Comparison of ENCODE assay signal across 1 cellular context in the genomic region with DNA sequence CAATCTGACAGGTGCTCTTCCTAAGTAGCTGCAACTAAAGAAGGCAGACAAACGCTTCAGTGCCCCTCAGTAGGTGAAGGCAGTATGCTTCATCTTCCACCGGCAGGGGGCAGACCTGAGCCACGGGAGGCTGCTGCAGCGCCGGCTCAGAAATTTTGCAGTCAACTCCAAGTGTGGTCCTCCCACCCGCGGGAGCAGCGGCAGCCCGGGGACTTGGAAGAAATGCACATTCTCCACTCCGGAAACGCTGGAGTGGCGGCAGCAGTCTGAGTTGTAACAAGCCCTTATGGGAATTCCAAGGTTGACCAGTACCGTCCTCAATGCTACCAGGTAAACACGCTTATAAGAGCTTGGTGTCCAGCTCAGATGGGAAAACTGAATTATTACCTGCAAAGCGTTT.
TF ChIP-seq lines count a peak whose summit lies in the region.

No MANE protein-coding gene starts in this region.

TF ChIP-seq in K562, 482 proteins besides CTCF, POLR2A, EP300 and RAD21 (continues in another document):
- peak; percentile 91 for TF ChIP-seq ZNF134 (CRISPR knock-in tag; conservative IDR thresholded peaks at IDR 0.05)
- no peak for TF ChIP-seq RFX5 (IDR thresholded peaks at IDR 0.05; ENCODE audit: low read depth, low read length)
- TF ChIP-seq, protein P1, sequence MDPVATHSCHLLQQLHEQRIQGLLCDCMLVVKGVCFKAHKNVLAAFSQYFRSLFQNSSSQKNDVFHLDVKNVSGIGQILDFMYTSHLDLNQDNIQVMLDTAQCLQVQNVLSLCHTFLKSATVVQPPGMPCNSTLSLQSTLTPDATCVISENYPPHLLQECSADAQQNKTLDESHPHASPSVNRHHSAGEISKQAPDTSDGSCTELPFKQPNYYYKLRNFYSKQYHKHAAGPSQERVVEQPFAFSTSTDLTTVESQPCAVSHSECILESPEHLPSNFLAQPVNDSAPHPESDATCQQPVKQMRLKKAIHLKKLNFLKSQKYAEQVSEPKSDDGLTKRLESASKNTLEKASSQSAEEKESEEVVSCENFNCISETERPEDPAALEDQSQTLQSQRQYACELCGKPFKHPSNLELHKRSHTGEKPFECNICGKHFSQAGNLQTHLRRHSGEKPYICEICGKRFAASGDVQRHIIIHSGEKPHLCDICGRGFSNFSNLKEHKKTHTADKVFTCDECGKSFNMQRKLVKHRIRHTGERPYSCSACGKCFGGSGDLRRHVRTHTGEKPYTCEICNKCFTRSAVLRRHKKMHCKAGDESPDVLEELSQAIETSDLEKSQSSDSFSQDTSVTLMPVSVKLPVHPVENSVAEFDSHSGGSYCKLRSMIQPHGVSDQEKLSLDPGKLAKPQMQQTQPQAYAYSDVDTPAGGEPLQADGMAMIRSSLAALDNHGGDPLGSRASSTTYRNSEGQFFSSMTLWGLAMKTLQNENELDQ (CRISPR knock-in tag; IDR thresholded peaks at IDR 0.05; ENCODE audit: borderline replicate concordance): no peak
- TF ChIP-seq, protein P2, sequence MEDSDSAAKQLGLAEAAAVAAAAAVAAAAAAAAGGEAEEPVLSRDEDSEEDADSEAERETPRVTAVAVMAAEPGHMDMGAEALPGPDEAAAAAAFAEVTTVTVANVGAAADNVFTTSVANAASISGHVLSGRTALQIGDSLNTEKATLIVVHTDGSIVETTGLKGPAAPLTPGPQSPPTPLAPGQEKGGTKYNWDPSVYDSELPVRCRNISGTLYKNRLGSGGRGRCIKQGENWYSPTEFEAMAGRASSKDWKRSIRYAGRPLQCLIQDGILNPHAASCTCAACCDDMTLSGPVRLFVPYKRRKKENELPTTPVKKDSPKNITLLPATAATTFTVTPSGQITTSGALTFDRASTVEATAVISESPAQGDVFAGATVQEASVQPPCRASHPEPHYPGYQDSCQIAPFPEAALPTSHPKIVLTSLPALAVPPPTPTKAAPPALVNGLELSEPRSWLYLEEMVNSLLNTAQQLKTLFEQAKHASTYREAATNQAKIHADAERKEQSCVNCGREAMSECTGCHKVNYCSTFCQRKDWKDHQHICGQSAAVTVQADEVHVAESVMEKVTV (CRISPR knock-in tag; IDR thresholded peaks at IDR 0.05): 0 out of 2 replicates have a peak, but pooled peaks have one; percentile 32
- peak; percentile 81 for TF ChIP-seq SMC3 (conservative IDR thresholded peaks at IDR 0.05; ENCODE audit: insufficient read depth, low read depth, low read length)
- TF ChIP-seq, protein P3, sequence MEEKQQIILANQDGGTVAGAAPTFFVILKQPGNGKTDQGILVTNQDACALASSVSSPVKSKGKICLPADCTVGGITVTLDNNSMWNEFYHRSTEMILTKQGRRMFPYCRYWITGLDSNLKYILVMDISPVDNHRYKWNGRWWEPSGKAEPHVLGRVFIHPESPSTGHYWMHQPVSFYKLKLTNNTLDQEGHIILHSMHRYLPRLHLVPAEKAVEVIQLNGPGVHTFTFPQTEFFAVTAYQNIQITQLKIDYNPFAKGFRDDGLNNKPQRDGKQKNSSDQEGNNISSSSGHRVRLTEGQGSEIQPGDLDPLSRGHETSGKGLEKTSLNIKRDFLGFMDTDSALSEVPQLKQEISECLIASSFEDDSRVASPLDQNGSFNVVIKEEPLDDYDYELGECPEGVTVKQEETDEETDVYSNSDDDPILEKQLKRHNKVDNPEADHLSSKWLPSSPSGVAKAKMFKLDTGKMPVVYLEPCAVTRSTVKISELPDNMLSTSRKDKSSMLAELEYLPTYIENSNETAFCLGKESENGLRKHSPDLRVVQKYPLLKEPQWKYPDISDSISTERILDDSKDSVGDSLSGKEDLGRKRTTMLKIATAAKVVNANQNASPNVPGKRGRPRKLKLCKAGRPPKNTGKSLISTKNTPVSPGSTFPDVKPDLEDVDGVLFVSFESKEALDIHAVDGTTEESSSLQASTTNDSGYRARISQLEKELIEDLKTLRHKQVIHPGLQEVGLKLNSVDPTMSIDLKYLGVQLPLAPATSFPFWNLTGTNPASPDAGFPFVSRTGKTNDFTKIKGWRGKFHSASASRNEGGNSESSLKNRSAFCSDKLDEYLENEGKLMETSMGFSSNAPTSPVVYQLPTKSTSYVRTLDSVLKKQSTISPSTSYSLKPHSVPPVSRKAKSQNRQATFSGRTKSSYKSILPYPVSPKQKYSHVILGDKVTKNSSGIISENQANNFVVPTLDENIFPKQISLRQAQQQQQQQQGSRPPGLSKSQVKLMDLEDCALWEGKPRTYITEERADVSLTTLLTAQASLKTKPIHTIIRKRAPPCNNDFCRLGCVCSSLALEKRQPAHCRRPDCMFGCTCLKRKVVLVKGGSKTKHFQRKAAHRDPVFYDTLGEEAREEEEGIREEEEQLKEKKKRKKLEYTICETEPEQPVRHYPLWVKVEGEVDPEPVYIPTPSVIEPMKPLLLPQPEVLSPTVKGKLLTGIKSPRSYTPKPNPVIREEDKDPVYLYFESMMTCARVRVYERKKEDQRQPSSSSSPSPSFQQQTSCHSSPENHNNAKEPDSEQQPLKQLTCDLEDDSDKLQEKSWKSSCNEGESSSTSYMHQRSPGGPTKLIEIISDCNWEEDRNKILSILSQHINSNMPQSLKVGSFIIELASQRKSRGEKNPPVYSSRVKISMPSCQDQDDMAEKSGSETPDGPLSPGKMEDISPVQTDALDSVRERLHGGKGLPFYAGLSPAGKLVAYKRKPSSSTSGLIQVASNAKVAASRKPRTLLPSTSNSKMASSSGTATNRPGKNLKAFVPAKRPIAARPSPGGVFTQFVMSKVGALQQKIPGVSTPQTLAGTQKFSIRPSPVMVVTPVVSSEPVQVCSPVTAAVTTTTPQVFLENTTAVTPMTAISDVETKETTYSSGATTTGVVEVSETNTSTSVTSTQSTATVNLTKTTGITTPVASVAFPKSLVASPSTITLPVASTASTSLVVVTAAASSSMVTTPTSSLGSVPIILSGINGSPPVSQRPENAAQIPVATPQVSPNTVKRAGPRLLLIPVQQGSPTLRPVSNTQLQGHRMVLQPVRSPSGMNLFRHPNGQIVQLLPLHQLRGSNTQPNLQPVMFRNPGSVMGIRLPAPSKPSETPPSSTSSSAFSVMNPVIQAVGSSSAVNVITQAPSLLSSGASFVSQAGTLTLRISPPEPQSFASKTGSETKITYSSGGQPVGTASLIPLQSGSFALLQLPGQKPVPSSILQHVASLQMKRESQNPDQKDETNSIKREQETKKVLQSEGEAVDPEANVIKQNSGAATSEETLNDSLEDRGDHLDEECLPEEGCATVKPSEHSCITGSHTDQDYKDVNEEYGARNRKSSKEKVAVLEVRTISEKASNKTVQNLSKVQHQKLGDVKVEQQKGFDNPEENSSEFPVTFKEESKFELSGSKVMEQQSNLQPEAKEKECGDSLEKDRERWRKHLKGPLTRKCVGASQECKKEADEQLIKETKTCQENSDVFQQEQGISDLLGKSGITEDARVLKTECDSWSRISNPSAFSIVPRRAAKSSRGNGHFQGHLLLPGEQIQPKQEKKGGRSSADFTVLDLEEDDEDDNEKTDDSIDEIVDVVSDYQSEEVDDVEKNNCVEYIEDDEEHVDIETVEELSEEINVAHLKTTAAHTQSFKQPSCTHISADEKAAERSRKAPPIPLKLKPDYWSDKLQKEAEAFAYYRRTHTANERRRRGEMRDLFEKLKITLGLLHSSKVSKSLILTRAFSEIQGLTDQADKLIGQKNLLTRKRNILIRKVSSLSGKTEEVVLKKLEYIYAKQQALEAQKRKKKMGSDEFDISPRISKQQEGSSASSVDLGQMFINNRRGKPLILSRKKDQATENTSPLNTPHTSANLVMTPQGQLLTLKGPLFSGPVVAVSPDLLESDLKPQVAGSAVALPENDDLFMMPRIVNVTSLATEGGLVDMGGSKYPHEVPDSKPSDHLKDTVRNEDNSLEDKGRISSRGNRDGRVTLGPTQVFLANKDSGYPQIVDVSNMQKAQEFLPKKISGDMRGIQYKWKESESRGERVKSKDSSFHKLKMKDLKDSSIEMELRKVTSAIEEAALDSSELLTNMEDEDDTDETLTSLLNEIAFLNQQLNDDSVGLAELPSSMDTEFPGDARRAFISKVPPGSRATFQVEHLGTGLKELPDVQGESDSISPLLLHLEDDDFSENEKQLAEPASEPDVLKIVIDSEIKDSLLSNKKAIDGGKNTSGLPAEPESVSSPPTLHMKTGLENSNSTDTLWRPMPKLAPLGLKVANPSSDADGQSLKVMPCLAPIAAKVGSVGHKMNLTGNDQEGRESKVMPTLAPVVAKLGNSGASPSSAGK (IDR thresholded peaks at IDR 0.05): no peak
- TF ChIP-seq FOXJ2 (tag; IDR thresholded peaks at IDR 0.05): no peak
- TF ChIP-seq STAG1 (CRISPR knock-in tag; IDR thresholded peaks at IDR 0.05; ENCODE audit: borderline replicate concordance): peak; percentile 23; the same call in 1 of the 2 replicates
- no peak for TF ChIP-seq BACH1 (tag; IDR thresholded peaks at IDR 0.05)
- TF ChIP-seq DACH1 (IDR thresholded peaks at IDR 0.05; ENCODE audit: partially characterized antibody): no peak
- TF ChIP-seq BHLHE40 (IDR thresholded peaks at IDR 0.05; ENCODE audit: low read length): no peak
- TF ChIP-seq MEIS2 (IDR thresholded peaks at IDR 0.05; ENCODE audit: partially characterized antibody): no peak
- TF ChIP-seq EZH2 (IDR thresholded peaks at IDR 0.05; ENCODE audit: borderline replicate concordance, low read depth, low read length): no peak
- TF ChIP-seq, protein P4, sequence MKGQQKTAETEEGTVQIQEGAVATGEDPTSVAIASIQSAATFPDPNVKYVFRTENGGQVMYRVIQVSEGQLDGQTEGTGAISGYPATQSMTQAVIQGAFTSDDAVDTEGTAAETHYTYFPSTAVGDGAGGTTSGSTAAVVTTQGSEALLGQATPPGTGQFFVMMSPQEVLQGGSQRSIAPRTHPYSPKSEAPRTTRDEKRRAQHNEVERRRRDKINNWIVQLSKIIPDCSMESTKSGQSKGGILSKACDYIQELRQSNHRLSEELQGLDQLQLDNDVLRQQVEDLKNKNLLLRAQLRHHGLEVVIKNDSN (CRISPR knock-in tag; IDR thresholded peaks at IDR 0.05): no peak
- TF ChIP-seq POLR3A (IDR thresholded peaks at IDR 0.05; ENCODE audit: borderline replicate concordance, extremely low read depth, insufficient read depth, insufficient read length): no peak
- no peak for TF ChIP-seq PHF20 (IDR thresholded peaks at IDR 0.05; ENCODE audit: partially characterized antibody)
- TF ChIP-seq BMI1 (IDR thresholded peaks at IDR 0.05; ENCODE audit: low read length): no peak
- TF ChIP-seq MAFF (IDR thresholded peaks at IDR 0.05; ENCODE audit: low read length): no peak
- no peak for TF ChIP-seq YY1 (IDR thresholded peaks at IDR 0.05; ENCODE audit: borderline replicate concordance in 1 of 3, control insufficient read depth in 1 of 3, extremely low read depth in 1 of 3, insufficient read depth in 3 of 3, insufficient read length in 1 of 3, insufficient replicate concordance in 2 of 3, low read depth in 1 of 3, low read length in 2 of 3)
- TF ChIP-seq POLR2H (tag; IDR thresholded peaks at IDR 0.05; ENCODE audit: low read depth): no peak
- TF ChIP-seq, protein P5, sequence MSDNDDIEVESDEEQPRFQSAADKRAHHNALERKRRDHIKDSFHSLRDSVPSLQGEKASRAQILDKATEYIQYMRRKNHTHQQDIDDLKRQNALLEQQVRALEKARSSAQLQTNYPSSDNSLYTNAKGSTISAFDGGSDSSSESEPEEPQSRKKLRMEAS (CRISPR knock-in tag; IDR thresholded peaks at IDR 0.05): no peak
- no peak for TF ChIP-seq SP2 (IDR thresholded peaks at IDR 0.05; ENCODE audit: extremely low read depth, low read depth, low read length, poor library complexity, severe bottlenecking)
- TF ChIP-seq ZNF561 (CRISPR knock-in tag; conservative IDR thresholded peaks at IDR 0.05): no peak
- no peak for TF ChIP-seq HDAC3 (IDR thresholded peaks at IDR 0.05; ENCODE audit: borderline replicate concordance, partially characterized antibody)
- no peak for TF ChIP-seq PURB (CRISPR knock-in tag; IDR thresholded peaks at IDR 0.05; ENCODE audit: low read depth)
- TF ChIP-seq CBX5 (IDR thresholded peaks at IDR 0.05; ENCODE audit: borderline replicate concordance, low read depth): no peak
- TF ChIP-seq, protein P6, sequence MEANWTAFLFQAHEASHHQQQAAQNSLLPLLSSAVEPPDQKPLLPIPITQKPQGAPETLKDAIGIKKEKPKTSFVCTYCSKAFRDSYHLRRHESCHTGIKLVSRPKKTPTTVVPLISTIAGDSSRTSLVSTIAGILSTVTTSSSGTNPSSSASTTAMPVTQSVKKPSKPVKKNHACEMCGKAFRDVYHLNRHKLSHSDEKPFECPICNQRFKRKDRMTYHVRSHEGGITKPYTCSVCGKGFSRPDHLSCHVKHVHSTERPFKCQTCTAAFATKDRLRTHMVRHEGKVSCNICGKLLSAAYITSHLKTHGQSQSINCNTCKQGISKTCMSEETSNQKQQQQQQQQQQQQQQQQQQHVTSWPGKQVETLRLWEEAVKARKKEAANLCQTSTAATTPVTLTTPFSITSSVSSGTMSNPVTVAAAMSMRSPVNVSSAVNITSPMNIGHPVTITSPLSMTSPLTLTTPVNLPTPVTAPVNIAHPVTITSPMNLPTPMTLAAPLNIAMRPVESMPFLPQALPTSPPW (CRISPR knock-in tag; IDR thresholded peaks at IDR 0.05): no peak
- no peak for TF ChIP-seq ADNP (tag; IDR thresholded peaks at IDR 0.05)
- TF ChIP-seq ZNF140 (CRISPR knock-in tag; IDR thresholded peaks at IDR 0.05): no peak
- no peak for TF ChIP-seq GABPB1 (CRISPR knock-in tag; IDR thresholded peaks at IDR 0.05)
- no peak for TF ChIP-seq NR3C1 (CRISPR knock-in tag; IDR thresholded peaks at IDR 0.05)
- no peak for TF ChIP-seq GATAD2A (IDR thresholded peaks at IDR 0.05)
- no peak for TF ChIP-seq SREBF1 (IDR thresholded peaks at IDR 0.05; ENCODE audit: borderline replicate concordance, low read depth, low read length)
- TF ChIP-seq ZNF76 (CRISPR knock-in tag; IDR thresholded peaks at IDR 0.05; ENCODE audit: borderline replicate concordance): no peak
- no peak for TF ChIP-seq NELFE (IDR thresholded peaks at IDR 0.05; ENCODE audit: insufficient read depth, insufficient read length)
- TF ChIP-seq TSC22D4 (tag; IDR thresholded peaks at IDR 0.05): no peak
- TF ChIP-seq, protein P7, sequence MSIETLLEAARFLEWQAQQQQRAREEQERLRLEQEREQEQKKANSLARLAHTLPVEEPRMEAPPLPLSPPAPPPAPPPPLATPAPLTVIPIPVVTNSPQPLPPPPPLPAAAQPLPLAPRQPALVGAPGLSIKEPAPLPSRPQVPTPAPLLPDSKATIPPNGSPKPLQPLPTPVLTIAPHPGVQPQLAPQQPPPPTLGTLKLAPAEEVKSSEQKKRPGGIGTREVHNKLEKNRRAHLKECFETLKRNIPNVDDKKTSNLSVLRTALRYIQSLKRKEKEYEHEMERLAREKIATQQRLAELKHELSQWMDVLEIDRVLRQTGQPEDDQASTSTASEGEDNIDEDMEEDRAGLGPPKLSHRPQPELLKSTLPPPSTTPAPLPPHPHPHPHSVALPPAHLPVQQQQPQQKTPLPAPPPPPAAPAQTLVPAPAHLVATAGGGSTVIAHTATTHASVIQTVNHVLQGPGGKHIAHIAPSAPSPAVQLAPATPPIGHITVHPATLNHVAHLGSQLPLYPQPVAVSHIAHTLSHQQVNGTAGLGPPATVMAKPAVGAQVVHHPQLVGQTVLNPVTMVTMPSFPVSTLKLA (conservative IDR thresholded peaks at IDR 0.05): no peak
- TF ChIP-seq HNRNPUL1 (IDR thresholded peaks at IDR 0.05; ENCODE audit: low read length): no peak
- peak; percentile 36; the same call in 1 of the 2 replicates for TF ChIP-seq XRCC5 (IDR thresholded peaks at IDR 0.05; ENCODE audit: low read depth, low read length)
- TF ChIP-seq ZSCAN29 (IDR thresholded peaks at IDR 0.05): no peak
- TF ChIP-seq POLR2G (IDR thresholded peaks at IDR 0.05; ENCODE audit: low read depth, low read length): no peak
